In genomic region chr1:205949753-205950152, GRCh38 we compare ENCODE assay signal across 20 cellular contexts. TPM values are rescaled to one million over a fixed set of nuclear protein-coding genes. Genes with fewer than 3 reads are reported as not detected.
DNase-seq lines count a peak whose midpoint lies in the region; ATAC-seq, FAIRE-seq and TF ChIP-seq lines count a peak whose summit lies in the region.
"Had no signal": no experiment of that assay in that cellular context is flagged by ENCODE, and none has a peak within 500 bp of the region (broad histone marks: within the 10 kb centered on the region; RNA-seq: fewer than 3 reads in every experiment).

No MANE protein-coding gene starts in this region.

- H3K27ac Mint-ChIP-seq in dendritic cell treated with granulocyte-macrophage colony-stimulating factor and Interleukin-4, amounts not matched to agents 40 ng/mL and 50 ng/mL, for 4 days = peak overlapping the region; percentile 9
- H3K27ac Mint-ChIP-seq: CD8-positive, alpha-beta memory T cell had no signal

- no peak overlapping the region for H3K4me3 Mint-ChIP-seq in dendritic cell treated with granulocyte-macrophage colony-stimulating factor and Interleukin-4, amounts not matched to agents 40 ng/mL and 50 ng/mL, for 4 days
- H3K4me3 Mint-ChIP-seq: CD8-positive, alpha-beta memory T cell; HFFc6 had no signal

- H3K36me3 ChIP-seq in body of pancreas (replicated peaks in 1 of 2; ENCODE audit: insufficient read depth in 1 of 2, low read depth in 2 of 2) (no peaks in the 10 kb centered on the region), pancreas (no peaks in the 10 kb centered on the region), upper lobe of right lung (no peaks in the 10 kb centered on the region)
- H3K36me3 ChIP-seq: BLaER1 treated with 17β-estradiol and CSF1 and Interleukin-3, amounts not matched to agents 10 nM and 100 nM; SJCRH30 had no signal

- peaks cover 42% of the 10 kb centered on the region for H3K4me1 ChIP-seq in body of pancreas
- peaks cover 13 to 27% (median 24%) of the 10 kb centered on the region in 3 donors for H3K4me1 ChIP-seq in pancreas
- H3K4me1 ChIP-seq in upper lobe of right lung = no peaks in the 10 kb centered on the region

- H3K4me1 Mint-ChIP-seq in dendritic cell treated with granulocyte-macrophage colony-stimulating factor and Interleukin-4, amounts not matched to agents 40 ng/mL and 50 ng/mL, for 4 days (ENCODE audit: low read depth) = peaks cover 48% of the 10 kb centered on the region
- H3K4me1 Mint-ChIP-seq: CD8-positive, alpha-beta memory T cell had no signal

- H3K9me3 ChIP-seq in body of pancreas = no peaks in the 10 kb centered on the region
- no peaks in the 10 kb centered on the region for H3K9me3 ChIP-seq in pancreas
- H3K9me3 ChIP-seq in upper lobe of right lung = no peaks in the 10 kb centered on the region
- H3K9me3 ChIP-seq: BLaER1 treated with 17β-estradiol and CSF1 and Interleukin-3, amounts not matched to agents 10 nM and 100 nM; SJCRH30 had no signal

- peak; percentile 24 to 64 (median 52) for DNase-seq in body of pancreas
- DNase-seq in pancreas = peak in 3 of 6 donors; percentile 29 to 65 (median 31)
- peak; percentile 57 for DNase-seq in upper lobe of right lung
- no peak for DNase-seq in NCI-H510A (lab: John Stamatoyannopoulos, UW)
- no peak for DNase-seq in NCI-H1105 treated with DMSO at 0.1 percent for 48 hours (lab: John Stamatoyannopoulos, UW)
- DNase-seq: CD8-positive, alpha-beta memory T cell; DMS53; H7; NCI-H1417 treated with DMSO at 0.1 percent for 48 hours; NCI-H187 treated with DMSO at 0.1 percent for 48 hours; NCI-H2227 treated with DMSO at 0.1 percent for 48 hours; NCI-H524 treated with DMSO at 0.1 percent for 48 hours; SJCRH30 had no signal

- H3K9me3 Mint-ChIP-seq in dendritic cell treated with granulocyte-macrophage colony-stimulating factor and Interleukin-4, amounts not matched to agents 40 ng/mL and 50 ng/mL, for 4 days = no peaks in the 10 kb centered on the region
- H3K9me3 Mint-ChIP-seq: CD8-positive, alpha-beta memory T cell; HFFc6 had no signal

- no peaks in the 10 kb centered on the region for H3K36me3 Mint-ChIP-seq in dendritic cell treated with granulocyte-macrophage colony-stimulating factor and Interleukin-4, amounts not matched to agents 40 ng/mL and 50 ng/mL, for 4 days (ENCODE audit: low read depth)
- H3K36me3 Mint-ChIP-seq: CD8-positive, alpha-beta memory T cell had no signal

- no peak overlapping the region for H3K4me3 ChIP-seq in body of pancreas
- H3K4me3 ChIP-seq in pancreas = no peak overlapping the region
- H3K4me3 ChIP-seq in upper lobe of right lung = no peak overlapping the region
- H3K4me3 ChIP-seq: BLaER1 treated with 17β-estradiol and CSF1 and Interleukin-3, amounts not matched to agents 10 nM and 100 nM; GM12878; PC-9; SJCRH30 had no signal

- no peak for TF ChIP-seq CTCF in body of pancreas (IDR thresholded peaks at IDR 0.05)
- TF ChIP-seq CTCF in pancreas (IDR thresholded peaks at IDR 0.05) = no peak
- TF ChIP-seq CTCF in upper lobe of right lung (IDR thresholded peaks at IDR 0.05) = no peak

- no peak for ATAC-seq in body of pancreas
- ATAC-seq in pancreas = peak in 3 of 4 donors; percentile 22 to 65 (median 49)
- no peak for ATAC-seq in upper lobe of right lung
- ATAC-seq in GM21717 (IDR thresholded peaks at IDR 0.05; ENCODE audit: unreplicated experiment) = no peak
- ATAC-seq: GM12878 had no signal

- WGBS in body of pancreas, 2 donors = 29% methylated on average over 1 of the region's 1 CpG; no CpG with 5 or more reads in 1 of the 2 donors
- WGBS in pancreas, 2 donors = 38 to 41% methylated on average over 1 of the region's 1 CpG

- H3K27me3 ChIP-seq in body of pancreas (no peaks in the 10 kb centered on the region), pancreas (no peaks in the 10 kb centered on the region), upper lobe of right lung (no peaks in the 10 kb centered on the region)
- H3K27me3 ChIP-seq: BLaER1 treated with 17β-estradiol and CSF1 and Interleukin-3, amounts not matched to agents 10 nM and 100 nM had no signal

- FAIRE-seq in pancreas (lab: Jason Lieb, UNC) = no peak
- FAIRE-seq: GM12878 had no signal

- peaks cover 19% of the 10 kb centered on the region for H3K27me3 Mint-ChIP-seq in dendritic cell treated with granulocyte-macrophage colony-stimulating factor and Interleukin-4, amounts not matched to agents 40 ng/mL and 50 ng/mL, for 4 days

- no peak for TF ChIP-seq POLR2A in body of pancreas (IDR thresholded peaks at IDR 0.05)

- peak overlapping the region in 1 of 4 donors; percentile 9 for H3K27ac ChIP-seq in body of pancreas
- peak overlapping the region in 1 of 4 donors; percentile 14 for H3K27ac ChIP-seq in pancreas
- no peak overlapping the region for H3K27ac ChIP-seq in upper lobe of right lung
- H3K27ac ChIP-seq: BLaER1 treated with 17β-estradiol and CSF1 and Interleukin-3, amounts not matched to agents 10 nM and 100 nM; KMS-11; PC-9; SJCRH30 had no signal

- intact Hi-C loops in body of pancreas (cut with DNase I) = no loop called here
- intact Hi-C loops in dendritic cell treated with granulocyte-macrophage colony-stimulating factor and Interleukin-4, amounts not matched to agents 40 ng/mL and 50 ng/mL, for 4 days (cut with micrococcal nuclease) = no loop called here
- intact Hi-C loops in pancreas (cut with DNase I) = no loop called here
- intact Hi-C loops in upper lobe of right lung (cut with DNase I) = no loop called here

RNA-seq across cellular contexts. Expression of gene SLC26A9, which starts 6.5 kb away (rescaled TPM):
- total RNA-seq in body of pancreas (1 to 10 TPM in 1 of 2 donors, under 1 TPM in 1; 0.78 to 1.6 TPM), pancreas (1 to 10 TPM in 2 of 6 donors, under 1 TPM in 4; 0.56 to 6.5 (median 0.83) TPM), upper lobe of right lung (21.7 TPM)
- polyA plus RNA-seq in pancreas = 1 to 10 TPM; 1.5 to 2.9 TPM
- total RNA-seq: CD8-positive, alpha-beta memory T cell; H7; HFFc6 had no signal
- polyA plus RNA-seq: CD8-positive, alpha-beta memory T cell had no signal

RNA-seq across cellular contexts. Expression of gene RAB7B, which starts 53.4 kb away (rescaled TPM):
- total RNA-seq in body of pancreas (under 1 TPM in 1 of 2 donors, not detected in 1; 0.78 TPM), pancreas (1 to 10 TPM in 2 of 6 donors, under 1 TPM in 4; 0.24 to 4.0 (median 0.41) TPM), upper lobe of right lung (7.0 TPM)
- polyA plus RNA-seq in pancreas = under 1 TPM; 0.73 to 0.95 TPM
- total RNA-seq: GM12878, H7, PC-9, SJCRH30 had no signal
- polyA plus RNA-seq: CD8-positive, alpha-beta memory T cell had no signal

Comparison
In these comparisons a context has a peak if more than half of its experiments do, and no peak if none do; other contexts are left out.
1. ATAC-seq: peak in pancreas (3 of 4); none in body of pancreas (single experiment), upper lobe of right lung (single experiment) and GM21717 (single experiment).
2. DNase-seq: peak in body of pancreas (4 of 4) and upper lobe of right lung (single experiment); none in NCI-H510A (single experiment) and NCI-H1105 treated with DMSO at 0.1 percent for 48 hours (single experiment).